ENCODE assay signal across 9 cellular contexts in the genomic region with DNA sequence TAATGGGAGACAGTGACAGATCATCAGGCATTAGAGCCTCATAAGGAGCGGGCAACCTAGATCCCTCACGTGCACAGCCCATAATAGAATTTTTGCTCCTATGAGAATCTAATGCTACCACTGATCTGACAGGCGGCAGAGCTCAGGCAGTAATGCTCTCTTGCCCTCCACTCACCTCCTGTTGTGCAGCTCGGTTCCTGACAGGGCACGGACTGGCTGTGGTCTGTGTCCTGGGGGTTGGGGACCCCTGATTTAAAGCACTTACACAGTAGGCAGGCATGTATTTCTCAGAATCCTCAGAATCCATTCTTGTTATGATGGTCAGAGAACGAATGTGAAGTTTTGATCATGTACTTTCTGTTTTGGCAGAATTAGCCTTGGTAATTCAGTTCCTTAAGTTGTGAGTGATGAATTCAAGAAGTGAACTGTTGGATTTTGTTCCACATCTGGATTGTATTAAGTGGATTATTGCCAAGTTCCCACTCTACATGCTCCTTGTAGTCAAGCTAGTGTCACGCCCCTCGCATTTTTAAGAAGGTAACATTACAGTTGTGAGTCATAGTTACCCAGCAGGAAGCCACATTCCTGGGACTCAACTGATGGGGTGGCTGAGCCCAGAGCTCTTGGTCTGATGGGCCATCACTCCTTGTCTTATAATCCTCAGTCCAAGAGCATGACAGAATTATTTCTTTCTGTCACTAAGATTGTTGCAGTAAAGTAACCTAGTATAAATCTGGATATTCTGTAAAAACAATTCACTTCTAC.
DNase-seq lines count a peak whose midpoint lies in the region; ATAC-seq and TF ChIP-seq lines count a peak whose summit lies in the region.
"Had no signal": no experiment of that assay in that cellular context is flagged by ENCODE, and none has a peak within 500 bp of the region (broad histone marks: within the 10 kb centered on the region; RNA-seq: fewer than 3 reads in every experiment).

No MANE protein-coding gene starts in this region.

- no peaks in the 10 kb centered on the region for H3K27me3 ChIP-seq in HUES48 (ENCODE audit: control insufficient read depth, insufficient read depth, low read length)
- no peaks in the 10 kb centered on the region for H3K27me3 ChIP-seq in brain microvascular endothelial cell (replicated peaks)
- no peaks in the 10 kb centered on the region for H3K27me3 ChIP-seq in left lung
- H3K27me3 ChIP-seq: colonic mucosa had no signal

- peaks cover 38% of the 10 kb centered on the region for H3K4me1 ChIP-seq in HUES48 (ENCODE audit: control insufficient read depth, insufficient read depth, low read length)
- peaks cover 0 to 5% of the 10 kb centered on the region in 2 donors for H3K4me1 ChIP-seq in left lung

- H3K36me3 ChIP-seq in HUES48 (ENCODE audit: control insufficient read depth, insufficient read depth, low read length), result no peaks in the 10 kb centered on the region
- no peaks in the 10 kb centered on the region for H3K36me3 ChIP-seq in brain microvascular endothelial cell (replicated peaks)
- no peaks in the 10 kb centered on the region for H3K36me3 ChIP-seq in left lung
- H3K36me3 ChIP-seq: colonic mucosa had no signal

- intact Hi-C loops in left lung (cut with DNase I), result no loop called here

- no peak overlapping the region for H3K9ac ChIP-seq in HUES48 (ENCODE audit: low read depth, low read length)

- TF ChIP-seq POLR2A in GM18505 (IDR thresholded peaks at IDR 0.05; ENCODE audit: borderline replicate concordance, extremely low read depth, insufficient read depth, insufficient read length), result no peak

- ATAC-seq in left lung (peak; percentile 69), GM21619 (IDR thresholded peaks at IDR 0.05; ENCODE audit: unreplicated experiment) (no peak), GM18505 (IDR thresholded peaks at IDR 0.05; ENCODE audit: unreplicated experiment) (no peak), GM18498 (IDR thresholded peaks at IDR 0.05; ENCODE audit: unreplicated experiment) (no peak)

- no peaks in the 10 kb centered on the region for H3K9me3 ChIP-seq in HUES48 (ENCODE audit: control insufficient read depth, insufficient read depth, low read length)
- no peaks in the 10 kb centered on the region for H3K9me3 ChIP-seq in left lung
- H3K9me3 ChIP-seq: colonic mucosa had no signal

- in situ Hi-C loops in brain microvascular endothelial cell (cut with HindIII; ENCODE audit: low pct_ligation_motif_present, low sequenced_read_pairs), result no loop called here

- DNase-seq in AG08396 (ENCODE audit: low spot score), result peak; percentile 87
- DNase-seq in brain microvascular endothelial cell, result peak; percentile 91
- DNase-seq in left lung, result no peak
- DNase-seq in activated CD4-positive, alpha-beta T cell treated with anti-CD3 and anti-CD28 coated beads, Interleukin-2, amount 50 U/mL, for 4 hours, result no peak
- DNase-seq: colonic mucosa had no signal

- TF ChIP-seq CTCF in brain microvascular endothelial cell (IDR thresholded peaks at IDR 0.05; ENCODE audit: low read depth, low read length, missing control alignments) (no peak), left lung (IDR thresholded peaks at IDR 0.05) (no peak)

- H3K27ac ChIP-seq in HUES48 (ENCODE audit: low read depth, low read length), result peak overlapping the region; percentile 83
- peak overlapping the region; percentile 42 for H3K27ac ChIP-seq in brain microvascular endothelial cell
- H3K27ac ChIP-seq in left lung, result no peak overlapping the region

- H3K4me3 ChIP-seq in HUES48 (ENCODE audit: low read depth, low read length) (peak overlapping the region; percentile 10; the same call in 1 of the 2 replicates), brain microvascular endothelial cell (ENCODE audit: low read depth, low read length) (peak overlapping the region; percentile 47), left lung (no peak overlapping the region)
- H3K4me3 ChIP-seq: colonic mucosa had no signal

Comparison
In these comparisons a context has a peak if more than half of its experiments do, and no peak if none do; other contexts are left out.
1. DNase-seq: peak in AG08396 (single experiment) and brain microvascular endothelial cell (single experiment); none in left lung (0 of 2) and activated CD4-positive, alpha-beta T cell treated with anti-CD3 and anti-CD28 coated beads, Interleukin-2, amount 50 U/mL, for 4 hours (0 of 2).
2. H3K27ac ChIP-seq: peak in HUES48 (single experiment) and brain microvascular endothelial cell (single experiment); none in left lung (0 of 2).
3. H3K4me3 ChIP-seq: peak in HUES48 (single experiment) and brain microvascular endothelial cell (single experiment); none in left lung (0 of 2).